In genomic region chr11:67490727-67491065, GRCh38 we compare ENCODE assay signal across 1 cellular context.
TF ChIP-seq lines count a peak whose summit lies in the region.

No MANE protein-coding gene starts in this region.

TF ChIP-seq in HCT116, 20 proteins besides CTCF, POLR2A, EP300 and RAD21:
- no peak for TF ChIP-seq ZNF274 (IDR thresholded peaks at IDR 0.05; ENCODE audit: low read depth, low read length)
- TF ChIP-seq FOSL1 (IDR thresholded peaks at IDR 0.05; ENCODE audit: low read depth): no peak
- TF ChIP-seq ELF1 (IDR thresholded peaks at IDR 0.05; ENCODE audit: borderline replicate concordance, low read depth): no peak
- 0 out of 2 replicates have a peak, but pooled peaks have one; percentile 17 for TF ChIP-seq POLR2AphosphoS5 (IDR thresholded peaks at IDR 0.05; ENCODE audit: low read depth, low read length)
TF ChIP-seq in HCT116: peak in this region for 1.
